Comparison of ENCODE assay signal across 8 cellular contexts in the genomic region with DNA sequence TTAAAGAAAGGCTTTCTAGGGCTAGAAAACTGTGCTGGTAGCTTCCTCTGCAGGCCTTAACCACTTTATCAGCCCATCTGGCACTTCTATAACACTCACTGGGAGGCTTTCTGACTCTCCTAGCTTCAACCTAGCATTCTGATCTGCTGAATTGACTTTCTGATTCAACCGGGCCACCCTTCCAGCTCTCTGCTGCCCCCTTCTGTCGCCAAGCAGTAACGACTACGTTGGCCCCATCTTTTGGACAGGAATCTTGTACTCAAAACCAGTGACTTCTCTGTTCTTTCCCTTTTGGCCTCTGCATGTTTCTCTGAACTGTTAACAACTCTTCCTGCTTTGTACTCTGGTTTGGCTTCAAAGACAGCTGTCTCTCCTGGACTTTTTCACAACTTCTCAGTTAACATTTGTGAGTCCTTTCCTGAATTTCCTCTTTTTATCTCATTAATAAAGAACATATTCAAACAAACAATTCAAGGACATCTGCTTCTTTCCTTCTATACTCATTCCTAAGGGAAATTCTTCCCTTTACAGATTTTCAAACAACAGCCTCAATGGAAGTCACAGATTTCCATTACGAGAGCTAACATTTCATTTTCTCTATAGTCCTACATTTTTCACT. TPM values are rescaled to one million over a fixed set of nuclear protein-coding genes. Genes with fewer than 3 reads are reported as not detected.
DNase-seq lines count a peak whose midpoint lies in the region; ATAC-seq, FAIRE-seq and TF ChIP-seq lines count a peak whose summit lies in the region.

No MANE protein-coding gene starts in this region.

- H3K4me1 ChIP-seq in body of pancreas = peaks cover 5% of the 10 kb centered on the region

- peak; percentile 73 to 91 (median 87) for TF ChIP-seq CTCF in body of pancreas (IDR thresholded peaks at IDR 0.05)

- ATAC-seq in HG02763 (IDR thresholded peaks at IDR 0.05; ENCODE audit: unreplicated experiment) (peak; percentile 77), body of pancreas (peak; percentile 82)

- WGBS in body of pancreas, 2 donors = 15 to 18% methylated on average over 5 of the region's 5 CpGs

- H3K27me3 ChIP-seq in body of pancreas = no peaks in the 10 kb centered on the region

- no peak overlapping the region for H3K27ac ChIP-seq in body of pancreas

- DNase-seq in SIG-M5 treated with dmso at 0.1 percent for 504 hours (lab: John Stamatoyannopoulos, UW; ENCODE audit: unreplicated experiment) (peak; percentile 71), SIG-M5 (lab: John Stamatoyannopoulos, UW) (no peak), NCI-H1930 (lab: John Stamatoyannopoulos, UW) (peak; percentile 5 to 37), body of pancreas (peak; percentile 63 to 74 (median 68)), iPS-NIHi7 (ENCODE audit: extremely low spot score) (peak; percentile 80)
- peak; percentile 26 to 37 for DNase-seq in stimulated activated CD4-positive, alpha-beta T cell treated with anti-CD3 and anti-CD28 coated beads, Interleukin-15, amount 100 ng/mL, for 1 hour (ENCODE audit: low read depth in 1 of 2, low spot score in 1 of 2)

- intact Hi-C loops in body of pancreas (cut with DNase I) = loop anchor here (10.0 kb wide), 1 partner anchor 55 kb away; no protein-coding TSS in a partner anchor

- TF ChIP-seq POLR2A in body of pancreas (IDR thresholded peaks at IDR 0.05) = no peak

- H3K36me3 ChIP-seq in body of pancreas (replicated peaks in 1 of 2; ENCODE audit: insufficient read depth in 1 of 2, low read depth in 2 of 2) = no peaks in the 10 kb centered on the region

- FAIRE-seq in TTC549 (lab: Jason Lieb, UNC) = peak; percentile 75

- no peaks in the 10 kb centered on the region for H3K9me3 ChIP-seq in body of pancreas

- H3K4me3 ChIP-seq in body of pancreas = no peak overlapping the region

RNA-seq across cellular contexts. Expression of a gene that starts 43.9 kb away (rescaled TPM):
- total RNA-seq in body of pancreas = 10 to 100 TPM; 19.4 to 29.3 TPM
